Comparison of ENCODE assay signal across 17 cellular contexts in the genomic region with DNA sequence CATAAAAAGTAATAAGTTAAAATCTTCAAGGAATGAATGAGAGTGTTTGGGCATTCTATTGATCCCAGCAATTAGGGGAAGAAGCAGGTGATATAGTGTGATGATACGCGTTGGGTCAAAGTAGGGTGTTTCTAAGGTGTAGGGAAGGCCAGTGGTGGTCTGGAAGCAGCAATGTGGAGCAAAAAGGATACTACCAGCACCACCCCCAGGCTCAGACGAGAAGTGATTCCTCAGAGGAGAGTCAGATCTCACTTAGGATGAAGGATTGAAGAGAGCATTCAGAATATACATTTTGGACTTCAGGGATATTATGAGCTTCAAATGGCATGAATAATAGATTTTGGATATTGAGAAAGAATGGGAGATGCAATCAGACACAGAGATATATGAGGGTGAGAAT.
"Had no signal": no experiment of that assay in that cellular context is flagged by ENCODE, and none has a peak within 500 bp of the region (broad histone marks: within the 10 kb centered on the region; RNA-seq: fewer than 3 reads in every experiment).

No MANE protein-coding gene starts in this region.

- H3K4me3 ChIP-seq: esophagus squamous epithelium, gastroesophageal sphincter, lung, psoas muscle, smooth muscle cell had no signal

- H3K27me3 ChIP-seq: esophagus squamous epithelium, gastroesophageal sphincter, neutrophil had no signal

- DNase-seq: effector memory CD4-positive, alpha-beta T cell; esophagus squamous epithelium; foreskin fibroblast; left colon; left ventricle myocardium superior; naive B cell; psoas muscle; retina; stimulated activated CD4-positive, alpha-beta T cell treated with anti-CD3 and anti-CD28 coated beads, Interleukin-2, amount 100 ng/mL, for 48 hours; stimulated activated naive CD4-positive, alpha-beta T cell treated with Interleukin-2 at 50 U/mL for 16 hours; trophoblast cell had no signal

- H3K36me3 ChIP-seq: esophagus squamous epithelium, gastroesophageal sphincter, neutrophil had no signal

- FAIRE-seq: urothelium cell line had no signal

- H3K9me3 ChIP-seq: neutrophil had no signal

- H3K4me1 ChIP-seq: esophagus squamous epithelium, gastroesophageal sphincter, psoas muscle had no signal

- H3K27ac ChIP-seq: epithelial cell of prostate, esophagus squamous epithelium, gastroesophageal sphincter, neutrophil, psoas muscle had no signal
